In the genomic region with DNA sequence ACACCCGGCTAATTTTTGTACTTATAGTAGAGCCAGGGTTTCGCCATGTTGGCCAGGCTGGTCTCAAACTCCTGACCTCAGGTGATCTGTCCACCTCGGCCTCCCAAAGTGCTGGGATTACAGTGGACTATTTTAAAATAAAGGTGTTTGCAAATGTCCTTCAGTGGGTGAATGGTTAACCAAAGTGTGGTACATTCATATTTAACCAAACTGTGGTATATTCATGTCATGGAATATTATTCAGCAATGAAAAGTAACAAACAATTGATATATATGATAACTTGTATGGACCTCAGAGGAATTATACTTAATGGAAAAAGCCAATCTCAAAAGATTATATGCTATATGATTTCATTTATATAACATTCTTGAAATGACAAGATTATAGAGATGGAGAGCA, we compare ENCODE assay signal across 26 cellular contexts.
"Had no signal": no experiment of that assay in that cellular context is flagged by ENCODE, and none has a peak within 500 bp of the region (broad histone marks: within the 10 kb centered on the region; RNA-seq: fewer than 3 reads in every experiment).

No MANE protein-coding gene starts in this region.

- ATAC-seq: stimulated activated effector memory CD8-positive, alpha-beta T cell treated with anti-CD3 and anti-CD28 coated beads, Interleukin-12 subunit alpha, Interleukin-12 subunit beta, amount 100 ng/mL, for 72 hours; stimulated activated memory B cell treated with anti-CD40 and anti-IgM and Interleukin-4, amounts not matched to agents 10 μg/mL and 1 μg/mL and 100 μg/mL, for 72 hours; stimulated activated naive B cell treated with anti-CD40 and anti-IgM and Interleukin-4, amounts not matched to agents 10 μg/mL and 1 μg/mL and 100 μg/mL, for 72 hours; stimulated activated naive CD8-positive, alpha-beta T cell treated with anti-CD3 and anti-CD28 coated beads, Interleukin-15, amount 100 ng/mL, for 72 hours; stimulated activated naive CD8-positive, alpha-beta T cell treated with anti-CD3 and anti-CD28 coated beads, Interleukin-15, Interleukin-2, amounts not matched to agents 100 U/mL and 50 U/mL, for 24 hours; upper lobe of right lung had no signal

- H3K4me3 ChIP-seq: stomach, suprapubic skin, testis, thoracic aorta, thyroid gland, tibial artery, tibial nerve, transverse colon, upper lobe of left lung, upper lobe of right lung, uterus, vagina had no signal

- H3K36me3 ChIP-seq: stomach, suprapubic skin, thoracic aorta, thyroid gland, tibial artery, tibial nerve, transverse colon, upper lobe of left lung, upper lobe of right lung, uterus, vagina had no signal

- DNase-seq: stimulated activated CD4-positive, alpha-beta T cell treated with anti-CD3 and anti-CD28 coated beads, Interleukin-2, amount 100 ng/mL, for 48 hours; stimulated activated CD4-positive, alpha-beta T cell treated with anti-CD3 and anti-CD28 coated beads, Interleukin-4, amount 100 ng/mL, for 1 hour; stimulated activated CD4-positive, alpha-beta T cell treated with anti-CD3 and anti-CD28 coated beads, Interleukin-4, amount 100 ng/mL, for 24 hours; stimulated activated CD4-positive, alpha-beta T cell treated with anti-CD3 and anti-CD28 coated beads, Interleukin-4, amount 100 ng/mL, for 4 hours; stimulated activated CD8-positive, alpha-beta memory T cell treated with anti-CD3 and anti-CD28 coated beads, Interleukin-4, amount 100 ng/mL, for 48 hours; stimulated activated naive B cell treated with anti-CD40 and anti-IgM and Interleukin-4, amounts not matched to agents 10 μg/mL and 1 μg/mL and 100 μg/mL, for 72 hours; stimulated activated naive CD4-positive, alpha-beta T cell treated with Interleukin-2 at 50 U/mL for 16 hours; stimulated activated naive CD8-positive, alpha-beta T cell treated with anti-CD3 and anti-CD28 coated beads, Interleukin-15, amount 100 ng/mL, for 72 hours; stimulated activated naive CD8-positive, alpha-beta T cell treated with anti-CD3 and anti-CD28 coated beads, Interleukin-15, Interleukin-2, amounts not matched to agents 100 U/mL and 50 U/mL, for 24 hours; stomach; substantia nigra; testis; thyroid gland; tibial artery; transverse colon; trophoblast cell; upper lobe of left lung; upper lobe of right lung; uterus had no signal

- H3K9me3 ChIP-seq: stomach, suprapubic skin, testis, thoracic aorta, thyroid gland, tibial artery, tibial nerve, transverse colon, upper lobe of left lung, upper lobe of right lung, uterus, vagina had no signal

- FAIRE-seq: urothelium cell line had no signal

- H3K27me3 ChIP-seq: stomach, suprapubic skin, testis, thyroid gland, tibial artery, tibial nerve, upper lobe of left lung, upper lobe of right lung, uterus, vagina had no signal

- H3K4me1 ChIP-seq: stomach, suprapubic skin, testis, thyroid gland, tibial artery, transverse colon, upper lobe of right lung, uterus, vagina had no signal

- H3K27ac ChIP-seq: stomach, suprapubic skin, testis, thoracic aorta, thyroid gland, tibial artery, tibial nerve, transverse colon, upper lobe of left lung, upper lobe of right lung, uterus, vagina had no signal
